1 cellular context compared by ENCODE assay signal in genomic region chr6:41545703-41546474, GRCh38.
A peak's percentile ranks its signal among the peaks of the same experiment; 100 is the strongest.
TF ChIP-seq lines count a peak whose summit lies in the region.

TSS of gene FOXP4 (plus strand) at chr6:41546381. CDS start at chr6:41565761, 19,380 bp downstream.

TF ChIP-seq in HEK293, 187 proteins besides CTCF, POLR2A, EP300 and RAD21 (continued from another document):
- TF ChIP-seq REST (tag by site-specific recombination; IDR thresholded peaks at IDR 0.05), result no peak
- peak; percentile 54 for TF ChIP-seq ZBTB26 (tag by site-specific recombination; optimal IDR thresholded peaks at IDR 0.05)
- TF ChIP-seq ZNF660 (tag by site-specific recombination; IDR thresholded peaks at IDR 0.05), result peak; percentile 51; the same call in 1 of the 2 replicates
- no peak for TF ChIP-seq ZNF510 (tag by site-specific recombination; IDR thresholded peaks at IDR 0.05; ENCODE audit: insufficient replicate concordance)
- TF ChIP-seq PRDM10 (tag by site-specific recombination; IDR thresholded peaks at IDR 0.05), result peak; percentile 96
- TF ChIP-seq ZNF670 (tag by site-specific recombination; IDR thresholded peaks at IDR 0.05; ENCODE audit: low read depth), result no peak
- no peak for TF ChIP-seq ZNF169 (tag by site-specific recombination; IDR thresholded peaks at IDR 0.05)
- 0 out of 2 replicates have a peak, but pooled peaks have one; percentile 47 for TF ChIP-seq KLF10 (tag by site-specific recombination; IDR thresholded peaks at IDR 0.05)
- TF ChIP-seq ZNF335 (tag by site-specific recombination; conservative IDR thresholded peaks at IDR 0.05), result peak; percentile 86
- no peak for TF ChIP-seq ZNF544 (tag by site-specific recombination; IDR thresholded peaks at IDR 0.05)
- TF ChIP-seq ZNF629 (tag by site-specific recombination; IDR thresholded peaks at IDR 0.05), result peak; percentile 68
- no peak for TF ChIP-seq ZNF416 (tag by site-specific recombination; IDR thresholded peaks at IDR 0.05)
- TF ChIP-seq YY1 (tag by site-specific recombination; IDR thresholded peaks at IDR 0.05), result peak; percentile 59; the same call in 1 of the 2 replicates
- TF ChIP-seq ZNF707 (tag by site-specific recombination; IDR thresholded peaks at IDR 0.05), result no peak
- no peak for TF ChIP-seq ZNF23 (tag by site-specific recombination; IDR thresholded peaks at IDR 0.05; ENCODE audit: borderline replicate concordance)
- no peak for TF ChIP-seq HOXA7 (CRISPR knock-in tag; IDR thresholded peaks at IDR 0.05; ENCODE audit: borderline replicate concordance)
- no peak for TF ChIP-seq MEIS1 (CRISPR knock-in tag; IDR thresholded peaks at IDR 0.05; ENCODE audit: borderline replicate concordance)
- TF ChIP-seq ZNF302 (tag by site-specific recombination; IDR thresholded peaks at IDR 0.05; ENCODE audit: low read depth), result no peak
- no peak for TF ChIP-seq ZNF239 (tag by site-specific recombination; IDR thresholded peaks at IDR 0.05)
- TF ChIP-seq ZNF148 (tag by site-specific recombination; IDR thresholded peaks at IDR 0.05; ENCODE audit: borderline replicate concordance), result no peak
- TF ChIP-seq ZNF121 (tag by site-specific recombination; IDR thresholded peaks at IDR 0.05), result 0 out of 2 replicates have a peak, but pooled peaks have one; percentile 9
- TF ChIP-seq ZNF701 (tag by site-specific recombination; IDR thresholded peaks at IDR 0.05), result 0 out of 2 replicates have a peak, but pooled peaks have one; percentile 10
- TF ChIP-seq ZNF37A (tag by site-specific recombination; IDR thresholded peaks at IDR 0.05), result no peak
- TF ChIP-seq ZBTB10 (tag by site-specific recombination; IDR thresholded peaks at IDR 0.05), result peak; percentile 83
- TF ChIP-seq ZNF639 (tag by site-specific recombination; IDR thresholded peaks at IDR 0.05), result peak; percentile 50; the same call in 1 of the 2 replicates
- no peak for TF ChIP-seq PRDM6 (tag by site-specific recombination; IDR thresholded peaks at IDR 0.05)
- TF ChIP-seq ZNF48 (tag by site-specific recombination; IDR thresholded peaks at IDR 0.05), result no peak
- no peak for TF ChIP-seq ZNF132 (tag by site-specific recombination; IDR thresholded peaks at IDR 0.05; ENCODE audit: borderline replicate concordance)
- 0 out of 2 replicates have a peak, but pooled peaks have one; percentile 61 for TF ChIP-seq ZFP37 (tag by site-specific recombination; IDR thresholded peaks at IDR 0.05)
- no peak for TF ChIP-seq ZNF513 (tag by site-specific recombination; IDR thresholded peaks at IDR 0.05)
- no peak for TF ChIP-seq OSR2 (tag by site-specific recombination; IDR thresholded peaks at IDR 0.05)
- TF ChIP-seq ZNF114 (tag by site-specific recombination; IDR thresholded peaks at IDR 0.05), result no peak
- TF ChIP-seq ZNF394 (tag by site-specific recombination; IDR thresholded peaks at IDR 0.05; ENCODE audit: borderline replicate concordance), result peak; percentile 53; the same call in 1 of the 2 replicates
- no peak for TF ChIP-seq ZNF776 (tag by site-specific recombination; IDR thresholded peaks at IDR 0.05; ENCODE audit: borderline replicate concordance)
- no peak for TF ChIP-seq RBAK (tag by site-specific recombination; IDR thresholded peaks at IDR 0.05)
- TF ChIP-seq ZNF530 (tag by site-specific recombination; IDR thresholded peaks at IDR 0.05; ENCODE audit: low read depth), result no peak
- TF ChIP-seq KLF1 (tag by site-specific recombination; IDR thresholded peaks at IDR 0.05), result no peak
- peak; percentile 37; the same call in 1 of the 2 replicates for TF ChIP-seq EGR2 (tag by site-specific recombination; IDR thresholded peaks at IDR 0.05; ENCODE audit: low read depth)
- peak; percentile 61 for TF ChIP-seq ZNF843 (tag by site-specific recombination; IDR thresholded peaks at IDR 0.05)
- TF ChIP-seq ZNF223 (tag by site-specific recombination; IDR thresholded peaks at IDR 0.05), result no peak
